In the genomic region with DNA sequence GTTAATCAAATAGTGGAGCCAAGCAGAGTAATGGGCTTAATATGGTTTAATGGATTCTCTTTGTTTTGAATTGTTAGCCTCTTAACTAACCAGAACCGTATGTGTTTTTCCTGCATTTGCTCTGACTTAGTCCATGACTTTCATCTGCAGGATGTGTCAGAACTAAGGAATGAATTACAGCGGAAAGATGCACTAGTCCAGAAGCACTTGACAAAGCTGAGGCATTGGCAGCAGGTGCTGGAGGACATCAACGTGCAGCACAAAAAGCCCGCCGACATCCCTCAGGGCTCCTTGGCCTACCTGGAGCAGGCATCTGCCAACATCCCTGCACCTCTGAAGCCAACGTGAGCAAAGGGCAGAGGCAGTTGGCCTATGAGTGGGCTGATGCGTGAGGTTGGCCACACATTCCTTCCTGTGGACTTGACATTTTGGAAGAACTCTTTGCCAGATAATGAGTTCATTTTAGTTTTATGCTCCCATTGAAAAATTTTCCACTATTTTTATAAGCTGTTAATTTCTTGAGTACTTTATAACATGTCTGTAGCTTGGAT, we compare ENCODE assay signal across 13 cellular contexts.
"Had no signal": no experiment of that assay in that cellular context is flagged by ENCODE, and none has a peak within 500 bp of the region (broad histone marks: within the 10 kb centered on the region; RNA-seq: fewer than 3 reads in every experiment).

No MANE protein-coding gene starts in this region.

- H3K9me3 ChIP-seq: body of pancreas, neutrophil, tibial artery, vagina had no signal

- H3K4me3 Mint-ChIP-seq: activated CD4-positive, alpha-beta T cell treated with anti-CD3 and anti-CD28 coated beads, Interleukin-2, amount 10 ng/mL, durations not matched to agents 24 days and 14 days; activated T-cell treated with anti-CD3 and anti-CD28 coated beads, Interleukin-2, amount 50 U/mL, for 24 hours; central memory CD8-positive, alpha-beta T cell; naive thymus-derived CD4-positive, alpha-beta T cell; WTC11 had no signal

- H3K4me3 ChIP-seq: body of pancreas, tibial artery, vagina had no signal

- H3K27me3 Mint-ChIP-seq: activated CD4-positive, alpha-beta T cell treated with anti-CD3 and anti-CD28 coated beads, Interleukin-2, amount 10 ng/mL, durations not matched to agents 24 days and 14 days; activated T-cell treated with anti-CD3 and anti-CD28 coated beads, Interleukin-2, amount 50 U/mL, for 24 hours; central memory CD8-positive, alpha-beta T cell; naive thymus-derived CD4-positive, alpha-beta T cell had no signal

- ATAC-seq: body of pancreas; naive thymus-derived CD4-positive, alpha-beta T cell; WTC11 had no signal

- H3K27ac ChIP-seq: body of pancreas, neutrophil, tibial artery, vagina had no signal

- H3K27ac Mint-ChIP-seq: activated CD4-positive, alpha-beta T cell treated with anti-CD3 and anti-CD28 coated beads, Interleukin-2, amount 10 ng/mL, durations not matched to agents 24 days and 14 days; WTC11 had no signal

- H3K27me3 ChIP-seq: body of pancreas, neutrophil, tibial artery, vagina had no signal

- DNase-seq: activated CD4-positive, alpha-beta T cell treated with anti-CD3 and anti-CD28 coated beads, Interleukin-2, amount 10 ng/mL, durations not matched to agents 24 days and 14 days; activated T-cell treated with anti-CD3 and anti-CD28 coated beads, Interleukin-2, amount 50 U/mL, for 24 hours; body of pancreas; cortex of kidney; effector memory CD4-positive, alpha-beta T cell; head of caudate nucleus; naive thymus-derived CD4-positive, alpha-beta T cell; small intestine; tibial artery had no signal

- H3K9me3 Mint-ChIP-seq: activated CD4-positive, alpha-beta T cell treated with anti-CD3 and anti-CD28 coated beads, Interleukin-2, amount 10 ng/mL, durations not matched to agents 24 days and 14 days; activated T-cell treated with anti-CD3 and anti-CD28 coated beads, Interleukin-2, amount 50 U/mL, for 24 hours; central memory CD8-positive, alpha-beta T cell; naive thymus-derived CD4-positive, alpha-beta T cell; WTC11 had no signal
